Comparison of ENCODE assay signal across 21 cellular contexts in genomic region chr5:16837305-16837704, GRCh38.
DNase-seq lines count a peak whose midpoint lies in the region; ATAC-seq, FAIRE-seq and TF ChIP-seq lines count a peak whose summit lies in the region.
"Had no signal": no experiment of that assay in that cellular context is flagged by ENCODE, and none has a peak within 500 bp of the region (broad histone marks: within the 10 kb centered on the region; RNA-seq: fewer than 3 reads in every experiment).

No MANE protein-coding gene starts in this region.

- H3K36me3 Mint-ChIP-seq in HFFc6 (ENCODE audit: low read depth): peaks cover 10% of the 10 kb centered on the region
- H3K36me3 Mint-ChIP-seq: CD8-positive, alpha-beta T cell had no signal

- peak; percentile 70 for ATAC-seq in GM12878
- no peak for ATAC-seq in activated CD4-positive, CD25-positive, alpha-beta regulatory T cell treated with anti-CD3 and anti-CD28 coated beads, Interleukin-2, amount 50 U/mL, for 24 hours
- ATAC-seq: A549; CD8-positive, alpha-beta T cell had no signal

- H3K4me1 Mint-ChIP-seq in HFFc6 (ENCODE audit: low read depth): peaks cover 87% of the 10 kb centered on the region
- H3K4me1 Mint-ChIP-seq: B cell had no signal

- CTCF ChIA-PET in GM12878 (lab: Yijun Ruan, JAX): no interaction called here

- no peak for FAIRE-seq in GM12878 (lab: Jason Lieb, UNC)
- FAIRE-seq: A549, D721Med, G401.6, GM12892, GM18507 had no signal

- H3K27me3 ChIP-seq in GM12878 (replicated peaks in 1 of 2; ENCODE audit: control insufficient read depth in 2 of 2, insufficient read depth in 2 of 2, low read length in 1 of 2): no peaks in the 10 kb centered on the region
- H3K27me3 ChIP-seq: BLaER1 treated with 17β-estradiol and CSF1 and Interleukin-3, amounts not matched to agents 10 nM and 100 nM had no signal

- no peak overlapping the region for H3K4me3 ChIP-seq in GM12878
- H3K4me3 ChIP-seq: A549; BLaER1 treated with 17β-estradiol and CSF1 and Interleukin-3, amounts not matched to agents 10 nM and 100 nM had no signal

- intact Hi-C loops in GM12878 (cut with micrococcal nuclease; ENCODE audit: unreplicated experiment): no loop called here

- H3K9me3 Mint-ChIP-seq in HFFc6: no peaks in the 10 kb centered on the region
- H3K9me3 Mint-ChIP-seq: CD8-positive, alpha-beta T cell had no signal

- H3K27me3 Mint-ChIP-seq in HFFc6 (ENCODE audit: insufficient read depth): peaks cover 9% of the 10 kb centered on the region

- no peak for TF ChIP-seq EP300 in GM12878 (IDR thresholded peaks at IDR 0.05; ENCODE audit: borderline replicate concordance in 1 of 2, control insufficient read depth in 1 of 2, low read depth in 2 of 2, low read length in 2 of 2)

- H3K4me3 Mint-ChIP-seq in HFFc6: no peak overlapping the region
- H3K4me3 Mint-ChIP-seq: B cell; CD4-positive, alpha-beta T cell; CD8-positive, alpha-beta T cell had no signal

- no peak overlapping the region for H2AFZ ChIP-seq in GM12878 (ENCODE audit: control insufficient read depth, low read depth, low read length)

- no peak overlapping the region for H3K27ac ChIP-seq in GM12878 (ENCODE audit: control insufficient read depth, insufficient read depth)
- H3K27ac ChIP-seq: 22Rv1; A549; BLaER1 treated with 17β-estradiol and CSF1 and Interleukin-3, amounts not matched to agents 10 nM and 100 nM; C4-2B had no signal

- H3K9ac ChIP-seq in GM12878 (ENCODE audit: control insufficient read depth, insufficient read depth, low read length): no peak overlapping the region
- H3K9ac ChIP-seq: BLaER1 treated with 17β-estradiol and CSF1 and Interleukin-3, amounts not matched to agents 10 nM and 100 nM had no signal

- no peak overlapping the region for H3K4me2 ChIP-seq in GM12878 (ENCODE audit: control insufficient read depth, insufficient read depth)
- H3K4me2 ChIP-seq: A549 had no signal

- 0 out of 2 replicates have a peak overlapping the region, but pooled peaks have one; percentile 25 for H3K27ac Mint-ChIP-seq in HFFc6
- H3K27ac Mint-ChIP-seq: B cell; CD4-positive, alpha-beta T cell; CD8-positive, alpha-beta T cell had no signal

- in situ Hi-C loops in GM12878 (cut with MboI): no loop called here

- TF ChIP-seq RAD21 in GM12878 (IDR thresholded peaks at IDR 0.05; ENCODE audit: insufficient read depth, low read depth, low read length): no peak

- BruUV-seq in GM12878 (replicated peaks; lab: Mats Ljungman, UMichigan): no TSS peak

- no peaks in the 10 kb centered on the region for H3K79me2 ChIP-seq in GM12878 (ENCODE audit: control insufficient read depth, insufficient read depth, low read length)

- no peaks in the 10 kb centered on the region for H3K36me3 ChIP-seq in GM12878 (ENCODE audit: control insufficient read depth in 2 of 2, insufficient read depth in 2 of 2, low read length in 1 of 2)
- H3K36me3 ChIP-seq: BLaER1 treated with 17β-estradiol and CSF1 and Interleukin-3, amounts not matched to agents 10 nM and 100 nM had no signal

- SMC1A ChIA-PET in GM12878 (lab: Charles Lee; ENCODE audit: uncharacterized antibody, unreplicated experiment): no interaction called here

- 16% methylated on average over 3 of the region's 3 CpGs for WGBS in GM12878 (ENCODE audit: insufficient coverage, insufficient replicate concordance, low lambda C conversion rate, missing lambda C conversion rate)

- no peak for TF ChIP-seq CTCF in HFFc6 (IDR thresholded peaks at IDR 0.05)
- no peak for TF ChIP-seq CTCF in GM12878 (IDR thresholded peaks at IDR 0.05 in 2 of 3, conservative IDR thresholded peaks at IDR 0.05 in 1 of 3; ENCODE audit: control insufficient read depth in 2 of 3, extremely low read depth in 1 of 3, insufficient read depth in 1 of 3, low read depth in 3 of 3, low read length in 3 of 3)

- no peaks in the 10 kb centered on the region for H4K20me1 ChIP-seq in GM12878 (ENCODE audit: control insufficient read depth, insufficient read depth)
- H4K20me1 ChIP-seq: BLaER1 treated with 17β-estradiol and CSF1 and Interleukin-3, amounts not matched to agents 10 nM and 100 nM had no signal

- POLR2A ChIA-PET in GM12878 (lab: Charles Lee): no interaction called here

- DNase-seq in HFFc6: no peak
- DNase-seq in NCI-H526 treated with DMSO at 0.1 percent for 48 hours (lab: John Stamatoyannopoulos, UW): peak; percentile 92
- DNase-seq in GM12878 (ENCODE audit: low read depth, low spot score): no peak
- no peak for DNase-seq in cortex of kidney (lab: John Stamatoyannopoulos, UW)
- DNase-seq: AML-193; Caco-2; Calu3; CD4-positive, alpha-beta T cell; CD8-positive, alpha-beta T cell; DMS79 treated with DMSO at 0.1 percent for 48 hours; GF-D8 had no signal

- TF ChIP-seq POLR2A in GM12878 (IDR thresholded peaks at IDR 0.05; ENCODE audit: low read depth, low read length): no peak

- no peaks in the 10 kb centered on the region for H3K4me1 ChIP-seq in GM12878 (ENCODE audit: control insufficient read depth, insufficient read depth, low read length)

- H3K9me3 ChIP-seq in GM12878 (replicated peaks; ENCODE audit: control insufficient read depth, insufficient read depth, low read length): no peaks in the 10 kb centered on the region
- H3K9me3 ChIP-seq: A549; BLaER1 treated with 17β-estradiol and CSF1 and Interleukin-3, amounts not matched to agents 10 nM and 100 nM; Caco-2 had no signal

- RAD21 ChIA-PET in GM12878 (lab: Charles Lee; ENCODE audit: unreplicated experiment): no interaction called here

TF ChIP-seq in GM12878, 131 proteins besides CTCF, POLR2A, EP300 and RAD21:
- TF ChIP-seq CEBPB (IDR thresholded peaks at IDR 0.05; ENCODE audit: borderline replicate concordance in 1 of 2, low read depth in 2 of 2, low read length in 2 of 2): no peak
- TF ChIP-seq JUNB (IDR thresholded peaks at IDR 0.05): no peak
- no peak for TF ChIP-seq PML (IDR thresholded peaks at IDR 0.05; ENCODE audit: low read length)
- TF ChIP-seq CBX3 (IDR thresholded peaks at IDR 0.05; ENCODE audit: borderline replicate concordance, low read depth): no peak
- no peak for TF ChIP-seq MYC (IDR thresholded peaks at IDR 0.05; ENCODE audit: insufficient read depth, insufficient read length, insufficient replicate concordance, low read length, severe bottlenecking)
- no peak for TF ChIP-seq E2F8 (IDR thresholded peaks at IDR 0.05; ENCODE audit: low read depth, partially characterized antibody)
- no peak for TF ChIP-seq ZBED1 (IDR thresholded peaks at IDR 0.05; ENCODE audit: borderline replicate concordance)
- no peak for TF ChIP-seq CHD2 (IDR thresholded peaks at IDR 0.05; ENCODE audit: borderline replicate concordance, low read depth, low read length)
- no peak for TF ChIP-seq ZSCAN29 (IDR thresholded peaks at IDR 0.05)
- TF ChIP-seq HCFC1 (IDR thresholded peaks at IDR 0.05; ENCODE audit: low read length): no peak
- TF ChIP-seq RFX5 (IDR thresholded peaks at IDR 0.05; ENCODE audit: low read depth, low read length): no peak
- no peak for TF ChIP-seq KDM1A (IDR thresholded peaks at IDR 0.05; ENCODE audit: borderline replicate concordance)
- TF ChIP-seq NBN (IDR thresholded peaks at IDR 0.05): no peak
- TF ChIP-seq TBL1XR1 (IDR thresholded peaks at IDR 0.05; ENCODE audit: low read depth, low read length): no peak
